16 cellular contexts compared by ENCODE assay signal in the genomic region with DNA sequence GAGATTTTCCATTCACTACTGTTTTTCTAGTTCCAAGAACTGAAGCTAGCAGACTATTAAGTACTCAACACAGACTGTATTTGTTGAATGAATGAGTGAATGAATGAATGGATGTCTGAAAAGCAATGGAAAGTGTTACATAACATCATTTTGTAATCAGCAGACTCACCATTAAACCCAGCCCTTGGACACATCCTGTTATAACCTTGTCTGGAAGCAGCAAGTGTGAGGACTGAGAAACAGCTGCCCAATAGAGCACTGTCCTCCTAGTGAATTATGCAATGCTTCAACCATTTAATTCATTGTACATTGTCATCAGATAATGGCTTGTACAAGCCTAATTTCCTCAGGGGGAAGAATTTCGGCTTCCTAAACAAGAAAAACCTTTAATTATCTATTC.
A peak's percentile ranks its signal among the peaks of the same experiment; 100 is the strongest.
DNase-seq lines count a peak whose midpoint lies in the region; TF ChIP-seq lines count a peak whose summit lies in the region.
"Had no signal": no experiment of that assay in that cellular context is flagged by ENCODE, and none has a peak within 500 bp of the region (broad histone marks: within the 10 kb centered on the region; RNA-seq: fewer than 3 reads in every experiment).

No MANE protein-coding gene starts in this region.

- H3K36me3 ChIP-seq in SK-N-SH (replicated peaks in 1 of 2; ENCODE audit: control insufficient read depth in 1 of 2, insufficient read depth in 2 of 2, low read length in 1 of 2) = no peaks in the 10 kb centered on the region

- DNase-seq in EH (ENCODE audit: low read depth) = peak; percentile 31
- DNase-seq in NCI-H226 = peak; percentile 27
- peak; percentile 36 for DNase-seq in fibroblast of villous mesenchyme (ENCODE audit: low read depth)
- peak; percentile 8 for DNase-seq in pons (ENCODE audit: low spot score)
- no peak for DNase-seq in SK-N-DZ (ENCODE audit: low spot score)
- DNase-seq in SK-N-SH = no peak
- no peak for DNase-seq in DMS114 treated with DMSO at 0.1 percent for 48 hours (lab: John Stamatoyannopoulos, UW; ENCODE audit: unreplicated experiment)
- DNase-seq: C1 segment of cervical spinal cord, Caco-2, DMS53, NCI-H1092, NCI-H1694, NCI-H2107, NCI-H345, SHP77 had no signal

- H3K27ac ChIP-seq in SK-N-SH (ENCODE audit: low read depth in 2 of 2, low read length in 1 of 2) = no peak overlapping the region

- H3K27me3 ChIP-seq in SK-N-SH (ENCODE audit: insufficient read depth) = no peaks in the 10 kb centered on the region

- no peaks in the 10 kb centered on the region for H3K4me1 ChIP-seq in SK-N-SH (ENCODE audit: control insufficient read depth in 1 of 2, insufficient read depth in 2 of 2, low read depth in 1 of 2, low read length in 1 of 2)
- H3K4me1 ChIP-seq: Caco-2 had no signal

- TF ChIP-seq RAD21 in SK-N-SH (IDR thresholded peaks at IDR 0.05; ENCODE audit: low read length) = no peak

- no peak overlapping the region for H3K4me3 ChIP-seq in fibroblast of villous mesenchyme (ENCODE audit: low read depth, low read length)
- H3K4me3 ChIP-seq in SK-N-SH (ENCODE audit: low read depth in 2 of 2, low read length in 1 of 2) = no peak overlapping the region
- H3K4me3 ChIP-seq: GM23338 had no signal

- H3K4me2 ChIP-seq in SK-N-SH = no peak overlapping the region
- H3K4me2 ChIP-seq: GM23338 had no signal

- CTCF ChIA-PET in SK-N-SH (lab: Yijun Ruan, JAX) = no interaction called here

- no peak for TF ChIP-seq EP300 in SK-N-SH (IDR thresholded peaks at IDR 0.05; ENCODE audit: borderline replicate concordance in 1 of 2, low read depth in 1 of 2, low read length in 1 of 2)

- H3K9ac ChIP-seq in SK-N-SH = no peak overlapping the region

- H3F3A ChIP-seq in SK-N-SH (replicated peaks; ENCODE audit: insufficient read depth) = no peaks in the 10 kb centered on the region

- no peaks in the 10 kb centered on the region for H4K20me1 ChIP-seq in SK-N-SH (ENCODE audit: insufficient read depth)

- no peak overlapping the region for H2AFZ ChIP-seq in SK-N-SH (ENCODE audit: low read depth)
- H2AFZ ChIP-seq: GM23338 had no signal

- no peaks in the 10 kb centered on the region for H3K9me3 ChIP-seq in SK-N-SH

- WGBS in SK-N-SH (ENCODE audit: low lambda C conversion rate) = 44% methylated on average over 1 of the region's 1 CpG

- no peaks in the 10 kb centered on the region for H3K9me2 ChIP-seq in SK-N-SH

- no peak for TF ChIP-seq CTCF in fibroblast of villous mesenchyme (IDR thresholded peaks at IDR 0.05; ENCODE audit: insufficient read depth, low read depth, low read length)
- TF ChIP-seq CTCF in SK-N-SH (IDR thresholded peaks at IDR 0.05) = no peak

- POLR2A ChIA-PET in SK-N-SH (lab: Yijun Ruan, JAX) = no interaction called here

- no peaks in the 10 kb centered on the region for H3K79me2 ChIP-seq in SK-N-SH (ENCODE audit: insufficient read depth)

TF ChIP-seq in SK-N-SH, 30 proteins besides CTCF, POLR2A, EP300 and RAD21:
- no peak for TF ChIP-seq RXRA (IDR thresholded peaks at IDR 0.05; ENCODE audit: borderline replicate concordance, low read depth)
- TF ChIP-seq RFX5 (IDR thresholded peaks at IDR 0.05; ENCODE audit: low read length) = no peak
- TF ChIP-seq JUND (IDR thresholded peaks at IDR 0.05) = no peak
- no peak for TF ChIP-seq TAF1 (IDR thresholded peaks at IDR 0.05; ENCODE audit: borderline replicate concordance, low read depth, low read length)
- TF ChIP-seq NRF1 (IDR thresholded peaks at IDR 0.05; ENCODE audit: low read depth, low read length) = no peak
- no peak for TF ChIP-seq TEAD4 (IDR thresholded peaks at IDR 0.05; ENCODE audit: borderline replicate concordance, insufficient read depth)
- no peak for TF ChIP-seq MXI1 (IDR thresholded peaks at IDR 0.05; ENCODE audit: low read depth, low read length)
- TF ChIP-seq SIN3A (IDR thresholded peaks at IDR 0.05; ENCODE audit: borderline replicate concordance, low read depth, low read length) = no peak
- TF ChIP-seq, protein P1, sequence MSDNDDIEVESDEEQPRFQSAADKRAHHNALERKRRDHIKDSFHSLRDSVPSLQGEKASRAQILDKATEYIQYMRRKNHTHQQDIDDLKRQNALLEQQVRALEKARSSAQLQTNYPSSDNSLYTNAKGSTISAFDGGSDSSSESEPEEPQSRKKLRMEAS (IDR thresholded peaks at IDR 0.05; ENCODE audit: low read depth) = no peak
- TF ChIP-seq YY1 (IDR thresholded peaks at IDR 0.05; ENCODE audit: low read depth) = no peak
- TF ChIP-seq, protein P2, sequence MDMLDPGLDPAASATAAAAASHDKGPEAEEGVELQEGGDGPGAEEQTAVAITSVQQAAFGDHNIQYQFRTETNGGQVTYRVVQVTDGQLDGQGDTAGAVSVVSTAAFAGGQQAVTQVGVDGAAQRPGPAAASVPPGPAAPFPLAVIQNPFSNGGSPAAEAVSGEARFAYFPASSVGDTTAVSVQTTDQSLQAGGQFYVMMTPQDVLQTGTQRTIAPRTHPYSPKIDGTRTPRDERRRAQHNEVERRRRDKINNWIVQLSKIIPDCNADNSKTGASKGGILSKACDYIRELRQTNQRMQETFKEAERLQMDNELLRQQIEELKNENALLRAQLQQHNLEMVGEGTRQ (IDR thresholded peaks at IDR 0.05; ENCODE audit: borderline replicate concordance, low read depth, low read length) = no peak
- no peak for TF ChIP-seq NFIC (IDR thresholded peaks at IDR 0.05; ENCODE audit: borderline replicate concordance)
- TF ChIP-seq POLR2AphosphoS5 (IDR thresholded peaks at IDR 0.05; ENCODE audit: low read depth, low read length) = no peak
- no peak for TF ChIP-seq CHD2 (IDR thresholded peaks at IDR 0.05; ENCODE audit: low read length, partially characterized antibody)
- TF ChIP-seq, protein P3, sequence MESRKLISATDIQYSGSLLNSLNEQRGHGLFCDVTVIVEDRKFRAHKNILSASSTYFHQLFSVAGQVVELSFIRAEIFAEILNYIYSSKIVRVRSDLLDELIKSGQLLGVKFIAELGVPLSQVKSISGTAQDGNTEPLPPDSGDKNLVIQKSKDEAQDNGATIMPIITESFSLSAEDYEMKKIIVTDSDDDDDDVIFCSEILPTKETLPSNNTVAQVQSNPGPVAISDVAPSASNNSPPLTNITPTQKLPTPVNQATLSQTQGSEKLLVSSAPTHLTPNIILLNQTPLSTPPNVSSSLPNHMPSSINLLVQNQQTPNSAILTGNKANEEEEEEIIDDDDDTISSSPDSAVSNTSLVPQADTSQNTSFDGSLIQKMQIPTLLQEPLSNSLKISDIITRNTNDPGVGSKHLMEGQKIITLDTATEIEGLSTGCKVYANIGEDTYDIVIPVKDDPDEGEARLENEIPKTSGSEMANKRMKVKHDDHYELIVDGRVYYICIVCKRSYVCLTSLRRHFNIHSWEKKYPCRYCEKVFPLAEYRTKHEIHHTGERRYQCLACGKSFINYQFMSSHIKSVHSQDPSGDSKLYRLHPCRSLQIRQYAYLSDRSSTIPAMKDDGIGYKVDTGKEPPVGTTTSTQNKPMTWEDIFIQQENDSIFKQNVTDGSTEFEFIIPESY (IDR thresholded peaks at IDR 0.05; ENCODE audit: borderline replicate concordance, low read depth) = no peak
- no peak for TF ChIP-seq FOXM1 (IDR thresholded peaks at IDR 0.05; ENCODE audit: low read depth)
- TF ChIP-seq, protein P4, sequence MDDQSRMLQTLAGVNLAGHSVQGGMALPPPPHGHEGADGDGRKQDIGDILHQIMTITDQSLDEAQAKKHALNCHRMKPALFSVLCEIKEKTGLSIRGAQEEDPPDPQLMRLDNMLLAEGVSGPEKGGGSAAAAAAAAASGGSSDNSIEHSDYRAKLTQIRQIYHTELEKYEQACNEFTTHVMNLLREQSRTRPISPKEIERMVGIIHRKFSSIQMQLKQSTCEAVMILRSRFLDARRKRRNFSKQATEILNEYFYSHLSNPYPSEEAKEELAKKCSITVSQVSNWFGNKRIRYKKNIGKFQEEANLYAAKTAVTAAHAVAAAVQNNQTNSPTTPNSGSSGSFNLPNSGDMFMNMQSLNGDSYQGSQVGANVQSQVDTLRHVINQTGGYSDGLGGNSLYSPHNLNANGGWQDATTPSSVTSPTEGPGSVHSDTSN (IDR thresholded peaks at IDR 0.05) = no peak
- TF ChIP-seq TCF12 (IDR thresholded peaks at IDR 0.05) = no peak
- TF ChIP-seq, protein P5, sequence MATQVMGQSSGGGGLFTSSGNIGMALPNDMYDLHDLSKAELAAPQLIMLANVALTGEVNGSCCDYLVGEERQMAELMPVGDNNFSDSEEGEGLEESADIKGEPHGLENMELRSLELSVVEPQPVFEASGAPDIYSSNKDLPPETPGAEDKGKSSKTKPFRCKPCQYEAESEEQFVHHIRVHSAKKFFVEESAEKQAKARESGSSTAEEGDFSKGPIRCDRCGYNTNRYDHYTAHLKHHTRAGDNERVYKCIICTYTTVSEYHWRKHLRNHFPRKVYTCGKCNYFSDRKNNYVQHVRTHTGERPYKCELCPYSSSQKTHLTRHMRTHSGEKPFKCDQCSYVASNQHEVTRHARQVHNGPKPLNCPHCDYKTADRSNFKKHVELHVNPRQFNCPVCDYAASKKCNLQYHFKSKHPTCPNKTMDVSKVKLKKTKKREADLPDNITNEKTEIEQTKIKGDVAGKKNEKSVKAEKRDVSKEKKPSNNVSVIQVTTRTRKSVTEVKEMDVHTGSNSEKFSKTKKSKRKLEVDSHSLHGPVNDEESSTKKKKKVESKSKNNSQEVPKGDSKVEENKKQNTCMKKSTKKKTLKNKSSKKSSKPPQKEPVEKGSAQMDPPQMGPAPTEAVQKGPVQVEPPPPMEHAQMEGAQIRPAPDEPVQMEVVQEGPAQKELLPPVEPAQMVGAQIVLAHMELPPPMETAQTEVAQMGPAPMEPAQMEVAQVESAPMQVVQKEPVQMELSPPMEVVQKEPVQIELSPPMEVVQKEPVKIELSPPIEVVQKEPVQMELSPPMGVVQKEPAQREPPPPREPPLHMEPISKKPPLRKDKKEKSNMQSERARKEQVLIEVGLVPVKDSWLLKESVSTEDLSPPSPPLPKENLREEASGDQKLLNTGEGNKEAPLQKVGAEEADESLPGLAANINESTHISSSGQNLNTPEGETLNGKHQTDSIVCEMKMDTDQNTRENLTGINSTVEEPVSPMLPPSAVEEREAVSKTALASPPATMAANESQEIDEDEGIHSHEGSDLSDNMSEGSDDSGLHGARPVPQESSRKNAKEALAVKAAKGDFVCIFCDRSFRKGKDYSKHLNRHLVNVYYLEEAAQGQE (IDR thresholded peaks at IDR 0.05; ENCODE audit: low read depth, low read length) = no peak

Comparison
In these comparisons a context has a peak if more than half of its experiments do, and no peak if none do; other contexts are left out.
1. DNase-seq: peak in EH (single experiment), NCI-H226 (single experiment), fibroblast of villous mesenchyme (single experiment) and pons (single experiment); none in SK-N-DZ (single experiment), SK-N-SH (single experiment) and DMS114 treated with DMSO at 0.1 percent for 48 hours (single experiment).